In genomic region chr5:173592050-173592669, GRCh38 we compare ENCODE assay signal across 9 cellular contexts. TPM values are rescaled to one million over a fixed set of nuclear protein-coding genes. Genes with fewer than 3 reads are reported as not detected.
DNase-seq lines count a peak whose midpoint lies in the region; ATAC-seq, FAIRE-seq and TF ChIP-seq lines count a peak whose summit lies in the region.
"Had no signal": no experiment of that assay in that cellular context is flagged by ENCODE, and none has a peak within 500 bp of the region (broad histone marks: within the 10 kb centered on the region; RNA-seq: fewer than 3 reads in every experiment).

No MANE protein-coding gene starts in this region.

- no peak for FAIRE-seq in kidney (lab: Jason Lieb, UNC)
- FAIRE-seq: GM18507 had no signal

- H3K4me1 Mint-ChIP-seq in endodermal cell = no peaks in the 10 kb centered on the region

- H3K9ac ChIP-seq in endodermal cell (ENCODE audit: extremely low read depth, low read length, poor library complexity, severe bottlenecking) = no peak overlapping the region
- no peak overlapping the region for H3K9ac ChIP-seq in kidney (ENCODE audit: low read length in 2 of 2)

- H3K27me3 ChIP-seq in left ventricle myocardium inferior (ENCODE audit: low read depth) = no peaks in the 10 kb centered on the region
- H3K27me3 ChIP-seq in endodermal cell (ENCODE audit: control insufficient read depth, insufficient read depth, low read length, poor library complexity, severe bottlenecking) = no peaks in the 10 kb centered on the region
- no peaks in the 10 kb centered on the region for H3K27me3 ChIP-seq in thyroid gland

- H3K27ac Mint-ChIP-seq in endodermal cell = no peak overlapping the region

- peak; percentile 38 for TF ChIP-seq CTCF in left ventricle myocardium inferior (IDR thresholded peaks at IDR 0.05; ENCODE audit: borderline replicate concordance)
- peak; percentile 83 for TF ChIP-seq CTCF in NB4 (IDR thresholded peaks at IDR 0.05; ENCODE audit: low read depth, low read length)
- peak; percentile 87 for TF ChIP-seq CTCF in endodermal cell (conservative IDR thresholded peaks at IDR 0.05)
- TF ChIP-seq CTCF in thyroid gland (IDR thresholded peaks at IDR 0.05) = peak in 5 of 6 experiments; percentile 15 to 51 (median 46)
- no peak for TF ChIP-seq CTCF in kidney (IDR thresholded peaks at IDR 0.05; ENCODE audit: borderline replicate concordance, extremely low read depth, insufficient read depth)

- no peak for ATAC-seq in HG02610 (IDR thresholded peaks at IDR 0.05; ENCODE audit: unreplicated experiment)

- H3K36me3 ChIP-seq in left ventricle myocardium inferior (peaks cover 12% of the 10 kb centered on the region), endodermal cell (ENCODE audit: control insufficient read depth, insufficient read depth, low read length) (no peaks in the 10 kb centered on the region), thyroid gland (no peaks in the 10 kb centered on the region), kidney (ENCODE audit: control insufficient read depth in 1 of 2, insufficient read depth in 2 of 2, low read length in 2 of 2) (no peaks in the 10 kb centered on the region)

- WGBS in endodermal cell (ENCODE audit: insufficient coverage in 1 of 2, insufficient read length in 1 of 2), 2 experiments = 50 to 70% methylated on average over 1 to 2 of the region's 2 CpGs
- WGBS in thyroid gland, 2 donors = 74 to 81% methylated on average over 2 of the region's 2 CpGs

- H3K9me3 Mint-ChIP-seq in endodermal cell = peaks cover 60% of the 10 kb centered on the region

- intact Hi-C loops in left ventricle myocardium inferior (cut with micrococcal nuclease) (no loop called here), cardiac septum (cut with DNase I) (no loop called here), thyroid gland (cut with DNase I) (no loop called here), kidney (cut with DNase I) (no loop called here)

- peak overlapping the region; percentile 58 for H3K27ac ChIP-seq in left ventricle myocardium inferior (replicated peaks)
- no peak overlapping the region for H3K27ac ChIP-seq in endodermal cell (ENCODE audit: low read depth, low read length)
- H3K27ac ChIP-seq in thyroid gland = no peak overlapping the region
- no peak overlapping the region for H3K27ac ChIP-seq in kidney (ENCODE audit: low read depth in 2 of 2, low read length in 2 of 2)

- peaks cover 2% of the 10 kb centered on the region for H3K27me3 Mint-ChIP-seq in endodermal cell (ENCODE audit: insufficient read depth)

- no peak overlapping the region for H3K4me3 Mint-ChIP-seq in endodermal cell

- H3K4me1 ChIP-seq in left ventricle myocardium inferior = peaks cover 8% of the 10 kb centered on the region
- no peaks in the 10 kb centered on the region for H3K4me1 ChIP-seq in endodermal cell (ENCODE audit: control insufficient read depth, insufficient read depth, low read length)
- no peaks in the 10 kb centered on the region for H3K4me1 ChIP-seq in thyroid gland
- H3K4me1 ChIP-seq in kidney (ENCODE audit: control insufficient read depth in 1 of 2, insufficient read depth in 1 of 2, low read depth in 1 of 2, low read length in 2 of 2) = no peaks in the 10 kb centered on the region

- no peak overlapping the region for H3K4me3 ChIP-seq in left ventricle myocardium inferior
- no peak overlapping the region for H3K4me3 ChIP-seq in NB4 (ENCODE audit: low read depth, low read length)
- peak overlapping the region; percentile 20 for H3K4me3 ChIP-seq in endodermal cell (ENCODE audit: low read length)
- no peak overlapping the region for H3K4me3 ChIP-seq in thyroid gland (replicated peaks in 1 of 3)
- H3K4me3 ChIP-seq in kidney (ENCODE audit: low read length in 2 of 2) = no peak overlapping the region

- no peak for TF ChIP-seq POLR2A in NB4 (IDR thresholded peaks at IDR 0.05; ENCODE audit: extremely low read depth, insufficient read length)
- no peak for TF ChIP-seq POLR2A in thyroid gland (IDR thresholded peaks at IDR 0.05)

- H3K36me3 Mint-ChIP-seq in endodermal cell (ENCODE audit: low read depth) = peaks cover 18% of the 10 kb centered on the region

- DNase-seq in left ventricle myocardium inferior = no peak
- no peak for DNase-seq in cardiac septum (ENCODE audit: low spot score)
- DNase-seq in NB4 (ENCODE audit: low read depth) = peak; percentile 55
- peak; percentile 67 for DNase-seq in endodermal cell
- DNase-seq in thyroid gland = no peak
- no peak for DNase-seq in NCI-H1092 (lab: John Stamatoyannopoulos, UW)
- no peak for DNase-seq in kidney

- H3K9me3 ChIP-seq in left ventricle myocardium inferior (replicated peaks) (peaks cover 33% of the 10 kb centered on the region), endodermal cell (ENCODE audit: control insufficient read depth, low read length) (peaks cover 39% of the 10 kb centered on the region), thyroid gland (no peaks in the 10 kb centered on the region), kidney (ENCODE audit: control insufficient read depth in 1 of 2, low read length in 2 of 2) (peaks cover 3 to 19% of the 10 kb centered on the region in 2 donors)

RNA-seq across cellular contexts. Expression of gene BOD1, which starts 24.3 kb away (rescaled TPM):
- total RNA-seq in left ventricle myocardium inferior (48.7 TPM), cardiac septum (44.9 TPM), endodermal cell (10 to 100 TPM; 79.3 to 92.9 TPM), thyroid gland (10 to 100 TPM; 62.4 to 86.0 (median 74.7) TPM), kidney (32.5 TPM)
- 144 TPM for polyA plus RNA-seq in endodermal cell (2013, experiment 1 of 2)
- polyA plus RNA-seq in endodermal cell (2013, experiment 2 of 2) = 121 TPM
- 43.6 TPM for polyA plus RNA-seq in kidney (ENCODE audit: insufficient read depth, low read depth, low replicate concordance)

Comparison
In these comparisons a context has a peak if more than half of its experiments do, and no peak if none do; other contexts are left out.
1. DNase-seq: peak in NB4 (single experiment) and endodermal cell (single experiment); none in left ventricle myocardium inferior (single experiment), cardiac septum (single experiment), thyroid gland (0 of 2), NCI-H1092 (single experiment) and kidney (single experiment).